Comparison of ENCODE assay signal across 8 cellular contexts in genomic region chr1:92831762-92832536, GRCh38. TPM values are rescaled to one million over a fixed set of nuclear protein-coding genes. Genes with fewer than 3 reads are reported as not detected.
DNase-seq lines count a peak whose midpoint lies in the region; ATAC-seq and TF ChIP-seq lines count a peak whose summit lies in the region.

Gene RPL5, plus strand, starts transcription at chr1:92832040. Its CDS starts 75 bp downstream, at chr1:92832115.

- CTCF ChIA-PET in SK-N-SH (lab: Yijun Ruan, JAX) = interaction anchor here (0.7 to 2.4 kb wide), 26 partner anchors 9 to 521 kb away, joined by 3 to 18 read pairs (median 4); partner anchors contain the start of genes DIPK1A and EVI5

- no peak for TF ChIP-seq EP300 in SK-N-SH (IDR thresholded peaks at IDR 0.05; ENCODE audit: borderline replicate concordance in 1 of 2, low read depth in 1 of 2, low read length in 1 of 2)

- peaks cover 45% of the 10 kb centered on the region for H4K20me1 ChIP-seq in SK-N-SH (ENCODE audit: insufficient read depth)

- TF ChIP-seq CTCF in SK-N-SH (IDR thresholded peaks at IDR 0.05) = peak; percentile 93

- ATAC-seq in HG02588 (IDR thresholded peaks at IDR 0.05; ENCODE audit: unreplicated experiment) = peak; percentile 94

- peak within 1 kb of the TSS; percentile 94 to 99 for H3K4me3 ChIP-seq in SK-N-SH (ENCODE audit: low read depth in 2 of 2, low read length in 1 of 2)

- peaks cover 37 to 44% of the 10 kb centered on the region in 2 experiments for H3K36me3 ChIP-seq in SK-N-SH (replicated peaks in 1 of 2; ENCODE audit: control insufficient read depth in 1 of 2, insufficient read depth in 2 of 2, low read length in 1 of 2)

- peaks cover 51% of the 10 kb centered on the region for H3K79me2 ChIP-seq in SK-N-SH (ENCODE audit: insufficient read depth)

- TF ChIP-seq POLR2A in GM10847 (IDR thresholded peaks at IDR 0.05; ENCODE audit: extremely low read depth, insufficient read length) = peak; percentile 99

- peak within 1 kb of the TSS; percentile 86 for H3K4me2 ChIP-seq in SK-N-SH

- DNase-seq in NCI-H1048 (lab: John Stamatoyannopoulos, UW) (peak; percentile 95), SK-N-SH (peak; percentile 95), globus pallidus (ENCODE audit: low spot score) (peak; percentile 97), occipital lobe (lab: John Stamatoyannopoulos, UW) (peak; percentile 94)
- DNase-seq in activated naive CD4-positive, alpha-beta T cell treated with anti-CD3 and anti-CD28 coated beads, Interleukin-2, amount 50 U/mL, for 16 hours = peak; percentile 96

- WGBS in SK-N-SH (ENCODE audit: low lambda C conversion rate) = 1% methylated on average over 28 of the region's 57 CpGs

- POLR2A ChIA-PET in SK-N-SH (lab: Yijun Ruan, JAX) = interaction anchor here (0.5 to 1.6 kb wide), 16 partner anchors 8 to 247 kb away, joined by 3 to 13 read pairs (median 4); partner anchors contain the start of genes DIPK1A and EVI5

- H2AFZ ChIP-seq in SK-N-SH (ENCODE audit: low read depth) = peak within 1 kb of the TSS; percentile 92

- no peaks in the 10 kb centered on the region for H3K9me3 ChIP-seq in SK-N-SH

- H3K27me3 ChIP-seq in SK-N-SH (ENCODE audit: insufficient read depth) = no peaks in the 10 kb centered on the region

- peak within 1 kb of the TSS; percentile 93 for H3K9ac ChIP-seq in SK-N-SH

- H3K27ac ChIP-seq in SK-N-SH (ENCODE audit: low read depth in 2 of 2, low read length in 1 of 2) = peak within 1 kb of the TSS; percentile 74 to 97
- peak within 1 kb of the TSS; percentile 81 for H3K27ac ChIP-seq in temporal lobe (ENCODE audit: low read depth, low read length)

- H3K4me1 ChIP-seq in SK-N-SH (ENCODE audit: control insufficient read depth in 1 of 2, insufficient read depth in 2 of 2, low read depth in 1 of 2, low read length in 1 of 2) = peaks cover 15 to 35% of the 10 kb centered on the region in 2 experiments; a peak in 3 of 4 replicates

- peak; percentile 27; the same call in 1 of the 2 replicates for TF ChIP-seq RAD21 in SK-N-SH (IDR thresholded peaks at IDR 0.05; ENCODE audit: low read length)

- H3F3A ChIP-seq in SK-N-SH (replicated peaks; ENCODE audit: insufficient read depth) = peaks cover 28% of the 10 kb centered on the region

- H3K9me2 ChIP-seq in SK-N-SH = no peaks in the 10 kb centered on the region

TF ChIP-seq in SK-N-SH, 30 proteins besides CTCF, POLR2A, EP300 and RAD21:
- TF ChIP-seq TAF1 (IDR thresholded peaks at IDR 0.05; ENCODE audit: borderline replicate concordance, low read depth, low read length) = peak; percentile 99
- TF ChIP-seq SIN3A (IDR thresholded peaks at IDR 0.05; ENCODE audit: borderline replicate concordance, low read depth, low read length) = peak; percentile 88; the same call in 1 of the 2 replicates
- no peak for TF ChIP-seq GATA2 (CRISPR knock-in tag; IDR thresholded peaks at IDR 0.05)
- TF ChIP-seq NFIC (IDR thresholded peaks at IDR 0.05; ENCODE audit: borderline replicate concordance) = peak; percentile 16; the same call in 1 of the 2 replicates
- TF ChIP-seq FOXM1 (IDR thresholded peaks at IDR 0.05; ENCODE audit: low read depth) = no peak
- no peak for TF ChIP-seq RXRA (IDR thresholded peaks at IDR 0.05; ENCODE audit: borderline replicate concordance, low read depth)
- no peak for TF ChIP-seq USF2 (IDR thresholded peaks at IDR 0.05; ENCODE audit: borderline replicate concordance, low read depth, low read length)
- peak; percentile 38; the same call in 1 of the 2 replicates for TF ChIP-seq TCF12 (IDR thresholded peaks at IDR 0.05)
- TF ChIP-seq REST (IDR thresholded peaks at IDR 0.05; ENCODE audit: low read depth, low read length) = peak; percentile 41; the same call in 1 of the 2 replicates
- TF ChIP-seq RFX5 (IDR thresholded peaks at IDR 0.05; ENCODE audit: low read length) = peak; percentile 54; the same call in 1 of the 2 replicates
- no peak for TF ChIP-seq ELF1 (IDR thresholded peaks at IDR 0.05)
- TF ChIP-seq EZH2phosphoT487 (IDR thresholded peaks at IDR 0.05; ENCODE audit: borderline replicate concordance, low read depth) = no peak
- peak; percentile 75 for TF ChIP-seq CHD2 (IDR thresholded peaks at IDR 0.05; ENCODE audit: low read length, partially characterized antibody)
- TF ChIP-seq FOXJ3 (CRISPR knock-in tag; IDR thresholded peaks at IDR 0.05) = peak; percentile 69
- TF ChIP-seq SMC3 (IDR thresholded peaks at IDR 0.05; ENCODE audit: low read depth, low read length) = peak; percentile 39; the same call in 1 of the 2 replicates
- peak; percentile 85 for TF ChIP-seq MXI1 (IDR thresholded peaks at IDR 0.05; ENCODE audit: low read depth, low read length)
- TF ChIP-seq NRF1 (IDR thresholded peaks at IDR 0.05; ENCODE audit: low read depth, low read length) = peak; percentile 80
- TF ChIP-seq MEF2A (IDR thresholded peaks at IDR 0.05; ENCODE audit: borderline replicate concordance, low read depth) = no peak
- no peak for TF ChIP-seq FOSL2 (IDR thresholded peaks at IDR 0.05; ENCODE audit: borderline replicate concordance, low read depth)
- peak; percentile 100 for TF ChIP-seq POLR2AphosphoS5 (IDR thresholded peaks at IDR 0.05; ENCODE audit: low read depth, low read length)
- peak; percentile 24; the same call in 1 of the 2 replicates for TF ChIP-seq PBX3 (IDR thresholded peaks at IDR 0.05)
- TF ChIP-seq MAX (IDR thresholded peaks at IDR 0.05; ENCODE audit: low read depth) = peak; percentile 98
- peak; percentile 45; the same call in 1 of the 2 replicates for TF ChIP-seq RCOR1 (IDR thresholded peaks at IDR 0.05; ENCODE audit: low read length)
- peak; percentile 92 for TF ChIP-seq YY1 (IDR thresholded peaks at IDR 0.05; ENCODE audit: low read depth)

RNA-seq across cellular contexts. Expression of gene RPL5, which starts in this region (rescaled TPM):
- polyA plus RNA-seq in SK-N-SH (2012; rRNA removed) = 1,489 and 2,038 TPM in 2 replicates
- polyA plus RNA-seq in SK-N-SH (2012; cell fraction: cytosol; rRNA removed) = 2,248 and 2,505 TPM in 2 replicates
- 308 and 535 TPM in 2 replicates for polyA plus RNA-seq in SK-N-SH (2012; cell fraction: nucleus; rRNA removed)
- 1,360 TPM for total RNA-seq in occipital lobe
- total RNA-seq in temporal lobe = 1,042 TPM

Comparison
In these comparisons a context has a peak if more than half of its experiments do, and no peak if none do; other contexts are left out.
1. Peak in every context shown above with its lines: DNase-seq, ATAC-seq, H3K4me3 ChIP-seq and H3K27ac ChIP-seq.